In the genomic region with DNA sequence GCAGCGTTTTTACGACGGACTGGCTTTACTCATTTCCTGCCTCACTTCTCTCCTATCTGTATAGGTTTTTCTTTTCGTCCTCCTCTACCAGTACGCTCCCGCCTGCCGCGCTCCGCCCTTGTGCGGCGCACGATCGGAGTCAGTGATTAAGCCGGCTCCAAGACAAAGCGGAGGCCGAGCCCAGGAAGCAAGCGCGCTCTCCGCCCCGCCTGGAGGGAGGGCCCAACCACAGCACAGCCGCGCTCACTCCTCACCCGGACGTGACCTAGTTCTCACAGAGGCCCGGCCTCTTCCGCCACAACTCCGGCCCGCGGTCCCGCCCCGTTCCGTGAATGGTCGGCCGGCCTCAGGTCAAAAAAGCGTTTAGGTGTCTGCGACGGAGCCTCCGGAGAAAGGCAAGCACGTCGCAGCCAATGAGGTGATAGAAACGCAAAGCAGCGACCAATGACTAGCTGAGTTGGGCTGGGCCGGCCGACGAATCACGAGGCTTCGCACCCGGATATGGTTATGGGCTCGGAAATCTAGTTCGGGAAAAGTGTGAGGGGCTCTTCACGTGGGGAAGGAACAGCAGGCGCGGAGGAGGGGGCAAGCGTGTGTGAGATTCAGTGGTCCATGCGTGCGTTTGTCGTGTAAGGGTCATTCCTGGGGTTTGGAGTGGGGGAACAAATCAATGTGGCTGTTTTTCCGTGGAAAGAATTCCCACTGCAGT, we compare ENCODE assay signal across 1 cellular context.
TF ChIP-seq lines count a peak whose summit lies in the region.

TSS of gene METTL13 (plus strand) at position 494 of the 709 bp plus-strand sequence. CDS start 308 bp downstream, outside the sequence.

TF ChIP-seq in HepG2, 621 proteins besides CTCF, POLR2A, EP300 and RAD21 (continued from another document and continues in another):
- TF ChIP-seq, protein P1, sequence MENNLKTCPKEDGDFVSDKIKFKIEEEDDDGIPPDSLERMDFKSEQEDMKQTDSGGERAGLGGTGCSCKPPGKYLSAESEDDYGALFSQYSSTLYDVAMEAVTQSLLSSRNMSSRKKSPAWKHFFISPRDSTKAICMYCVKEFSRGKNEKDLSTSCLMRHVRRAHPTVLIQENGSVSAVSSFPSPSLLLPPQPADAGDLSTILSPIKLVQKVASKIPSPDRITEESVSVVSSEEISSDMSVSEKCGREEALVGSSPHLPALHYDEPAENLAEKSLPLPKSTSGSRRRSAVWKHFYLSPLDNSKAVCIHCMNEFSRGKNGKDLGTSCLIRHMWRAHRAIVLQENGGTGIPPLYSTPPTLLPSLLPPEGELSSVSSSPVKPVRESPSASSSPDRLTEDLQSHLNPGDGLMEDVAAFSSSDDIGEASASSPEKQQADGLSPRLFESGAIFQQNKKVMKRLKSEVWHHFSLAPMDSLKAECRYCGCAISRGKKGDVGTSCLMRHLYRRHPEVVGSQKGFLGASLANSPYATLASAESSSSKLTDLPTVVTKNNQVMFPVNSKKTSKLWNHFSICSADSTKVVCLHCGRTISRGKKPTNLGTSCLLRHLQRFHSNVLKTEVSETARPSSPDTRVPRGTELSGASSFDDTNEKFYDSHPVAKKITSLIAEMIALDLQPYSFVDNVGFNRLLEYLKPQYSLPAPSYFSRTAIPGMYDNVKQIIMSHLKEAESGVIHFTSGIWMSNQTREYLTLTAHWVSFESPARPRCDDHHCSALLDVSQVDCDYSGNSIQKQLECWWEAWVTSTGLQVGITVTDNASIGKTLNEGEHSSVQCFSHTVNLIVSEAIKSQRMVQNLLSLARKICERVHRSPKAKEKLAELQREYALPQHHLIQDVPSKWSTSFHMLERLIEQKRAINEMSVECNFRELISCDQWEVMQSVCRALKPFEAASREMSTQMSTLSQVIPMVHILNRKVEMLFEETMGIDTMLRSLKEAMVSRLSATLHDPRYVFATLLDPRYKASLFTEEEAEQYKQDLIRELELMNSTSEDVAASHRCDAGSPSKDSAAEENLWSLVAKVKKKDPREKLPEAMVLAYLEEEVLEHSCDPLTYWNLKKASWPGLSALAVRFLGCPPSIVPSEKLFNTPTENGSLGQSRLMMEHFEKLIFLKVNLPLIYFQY (CRISPR knock-in tag; IDR thresholded peaks at IDR 0.05; ENCODE audit: borderline replicate concordance), result no peak
- no peak for TF ChIP-seq JDP2 (CRISPR knock-in tag; IDR thresholded peaks at IDR 0.05; ENCODE audit: borderline replicate concordance)
- no peak for TF ChIP-seq ZNF841 (CRISPR knock-in tag; IDR thresholded peaks at IDR 0.05; ENCODE audit: borderline replicate concordance)
- no peak for TF ChIP-seq PBX2 (CRISPR knock-in tag; IDR thresholded peaks at IDR 0.05)
- peak; percentile 86 for TF ChIP-seq HNRNPLL (IDR thresholded peaks at IDR 0.05; ENCODE audit: low read depth, low read length, poor library complexity, severe bottlenecking)
- TF ChIP-seq, protein P2, sequence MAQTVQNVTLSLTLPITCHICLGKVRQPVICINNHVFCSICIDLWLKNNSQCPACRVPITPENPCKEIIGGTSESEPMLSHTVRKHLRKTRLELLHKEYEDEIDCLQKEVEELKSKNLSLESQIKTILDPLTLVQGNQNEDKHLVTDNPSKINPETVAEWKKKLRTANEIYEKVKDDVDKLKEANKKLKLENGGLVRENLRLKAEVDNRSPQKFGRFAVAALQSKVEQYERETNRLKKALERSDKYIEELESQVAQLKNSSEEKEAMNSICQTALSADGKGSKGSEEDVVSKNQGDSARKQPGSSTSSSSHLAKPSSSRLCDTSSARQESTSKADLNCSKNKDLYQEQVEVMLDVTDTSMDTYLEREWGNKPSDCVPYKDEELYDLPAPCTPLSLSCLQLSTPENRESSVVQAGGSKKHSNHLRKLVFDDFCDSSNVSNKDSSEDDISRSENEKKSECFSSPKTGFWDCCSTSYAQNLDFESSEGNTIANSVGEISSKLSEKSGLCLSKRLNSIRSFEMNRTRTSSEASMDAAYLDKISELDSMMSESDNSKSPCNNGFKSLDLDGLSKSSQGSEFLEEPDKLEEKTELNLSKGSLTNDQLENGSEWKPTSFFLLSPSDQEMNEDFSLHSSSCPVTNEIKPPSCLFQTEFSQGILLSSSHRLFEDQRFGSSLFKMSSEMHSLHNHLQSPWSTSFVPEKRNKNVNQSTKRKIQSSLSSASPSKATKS (CRISPR knock-in tag; IDR thresholded peaks at IDR 0.05), result no peak
- no peak for TF ChIP-seq KAT2B (IDR thresholded peaks at IDR 0.05; ENCODE audit: borderline replicate concordance, low read depth, low read length)
- no peak for TF ChIP-seq SRY (CRISPR knock-in tag; IDR thresholded peaks at IDR 0.05)
- TF ChIP-seq JUND (CRISPR knock-in tag; IDR thresholded peaks at IDR 0.05), result no peak
- peak; percentile 99 for TF ChIP-seq POGZ (CRISPR knock-in tag; IDR thresholded peaks at IDR 0.05)
- no peak for TF ChIP-seq E2F2 (CRISPR knock-in tag; IDR thresholded peaks at IDR 0.05; ENCODE audit: borderline replicate concordance)
- no peak for TF ChIP-seq ZNF576 (CRISPR knock-in tag; IDR thresholded peaks at IDR 0.05)
- peak; percentile 96 for TF ChIP-seq KAT8 (CRISPR knock-in tag; IDR thresholded peaks at IDR 0.05)
- no peak; the same call in 1 of the 2 replicates for TF ChIP-seq ZNF274 (CRISPR knock-in tag; IDR thresholded peaks at IDR 0.05)
- no peak for TF ChIP-seq FIP1L1 (IDR thresholded peaks at IDR 0.05; ENCODE audit: borderline replicate concordance, insufficient read depth, low read depth, low read length)
- no peak for TF ChIP-seq ZNF367 (CRISPR knock-in tag; IDR thresholded peaks at IDR 0.05; ENCODE audit: borderline replicate concordance)
- no peak for TF ChIP-seq ZNF432 (CRISPR knock-in tag; IDR thresholded peaks at IDR 0.05; ENCODE audit: borderline replicate concordance)
- 0 out of 2 replicates have a peak, but pooled peaks have one; percentile 24 for TF ChIP-seq MEIS1 (CRISPR knock-in tag; IDR thresholded peaks at IDR 0.05; ENCODE audit: borderline replicate concordance)
- TF ChIP-seq RFX5 (IDR thresholded peaks at IDR 0.05; ENCODE audit: low read depth, low read length), result peak; percentile 79
- TF ChIP-seq CEBPB (IDR thresholded peaks at IDR 0.05; ENCODE audit: borderline replicate concordance, low read depth, low read length), result no peak
- no peak for TF ChIP-seq ZSCAN31 (CRISPR knock-in tag; IDR thresholded peaks at IDR 0.05; ENCODE audit: low read depth)
- TF ChIP-seq, protein P3, sequence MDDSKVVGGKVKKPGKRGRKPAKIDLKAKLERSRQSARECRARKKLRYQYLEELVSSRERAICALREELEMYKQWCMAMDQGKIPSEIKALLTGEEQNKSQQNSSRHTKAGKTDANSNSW (CRISPR knock-in tag; IDR thresholded peaks at IDR 0.05; ENCODE audit: borderline replicate concordance), result no peak
- 0 out of 2 replicates have a peak, but pooled peaks have one; percentile 49 for TF ChIP-seq CBFB (CRISPR knock-in tag; IDR thresholded peaks at IDR 0.05)
- no peak for TF ChIP-seq ZBTB8A (CRISPR knock-in tag; IDR thresholded peaks at IDR 0.05; ENCODE audit: borderline replicate concordance, low read depth)
- TF ChIP-seq CREB1 (IDR thresholded peaks at IDR 0.05), result peak; percentile 92
- peak; percentile 97 for TF ChIP-seq CREB1 (CRISPR knock-in tag; IDR thresholded peaks at IDR 0.05)
- peak; percentile 90; the same call in 1 of the 2 replicates for TF ChIP-seq THAP9 (CRISPR knock-in tag; IDR thresholded peaks at IDR 0.05; ENCODE audit: borderline replicate concordance)
- TF ChIP-seq TBL1XR1 (IDR thresholded peaks at IDR 0.05; ENCODE audit: borderline replicate concordance, low read length, partially characterized antibody), result peak; percentile 75
- no peak for TF ChIP-seq HDAC6 (IDR thresholded peaks at IDR 0.05; ENCODE audit: low read depth, low read length)
- TF ChIP-seq ZSCAN5A (CRISPR knock-in tag; IDR thresholded peaks at IDR 0.05; ENCODE audit: borderline replicate concordance), result no peak
- peak; percentile 83 for TF ChIP-seq RBFOX2 (IDR thresholded peaks at IDR 0.05; ENCODE audit: low read depth, low read length)
- TF ChIP-seq, protein P4, sequence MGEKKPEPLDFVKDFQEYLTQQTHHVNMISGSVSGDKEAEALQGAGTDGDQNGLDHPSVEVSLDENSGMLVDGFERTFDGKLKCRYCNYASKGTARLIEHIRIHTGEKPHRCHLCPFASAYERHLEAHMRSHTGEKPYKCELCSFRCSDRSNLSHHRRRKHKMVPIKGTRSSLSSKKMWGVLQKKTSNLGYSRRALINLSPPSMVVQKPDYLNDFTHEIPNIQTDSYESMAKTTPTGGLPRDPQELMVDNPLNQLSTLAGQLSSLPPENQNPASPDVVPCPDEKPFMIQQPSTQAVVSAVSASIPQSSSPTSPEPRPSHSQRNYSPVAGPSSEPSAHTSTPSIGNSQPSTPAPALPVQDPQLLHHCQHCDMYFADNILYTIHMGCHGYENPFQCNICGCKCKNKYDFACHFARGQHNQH (CRISPR knock-in tag; IDR thresholded peaks at IDR 0.05), result peak; percentile 59; the same call in 1 of the 2 replicates
- TF ChIP-seq, protein P5, sequence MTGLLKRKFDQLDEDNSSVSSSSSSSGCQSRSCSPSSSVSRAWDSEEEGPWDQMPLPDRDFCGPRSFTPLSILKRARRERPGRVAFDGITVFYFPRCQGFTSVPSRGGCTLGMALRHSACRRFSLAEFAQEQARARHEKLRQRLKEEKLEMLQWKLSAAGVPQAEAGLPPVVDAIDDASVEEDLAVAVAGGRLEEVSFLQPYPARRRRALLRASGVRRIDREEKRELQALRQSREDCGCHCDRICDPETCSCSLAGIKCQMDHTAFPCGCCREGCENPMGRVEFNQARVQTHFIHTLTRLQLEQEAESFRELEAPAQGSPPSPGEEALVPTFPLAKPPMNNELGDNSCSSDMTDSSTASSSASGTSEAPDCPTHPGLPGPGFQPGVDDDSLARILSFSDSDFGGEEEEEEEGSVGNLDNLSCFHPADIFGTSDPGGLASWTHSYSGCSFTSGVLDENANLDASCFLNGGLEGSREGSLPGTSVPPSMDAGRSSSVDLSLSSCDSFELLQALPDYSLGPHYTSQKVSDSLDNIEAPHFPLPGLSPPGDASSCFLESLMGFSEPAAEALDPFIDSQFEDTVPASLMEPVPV (CRISPR knock-in tag; IDR thresholded peaks at IDR 0.05), result 0 out of 2 replicates have a peak, but pooled peaks have one; percentile 23
- TF ChIP-seq, protein P6, sequence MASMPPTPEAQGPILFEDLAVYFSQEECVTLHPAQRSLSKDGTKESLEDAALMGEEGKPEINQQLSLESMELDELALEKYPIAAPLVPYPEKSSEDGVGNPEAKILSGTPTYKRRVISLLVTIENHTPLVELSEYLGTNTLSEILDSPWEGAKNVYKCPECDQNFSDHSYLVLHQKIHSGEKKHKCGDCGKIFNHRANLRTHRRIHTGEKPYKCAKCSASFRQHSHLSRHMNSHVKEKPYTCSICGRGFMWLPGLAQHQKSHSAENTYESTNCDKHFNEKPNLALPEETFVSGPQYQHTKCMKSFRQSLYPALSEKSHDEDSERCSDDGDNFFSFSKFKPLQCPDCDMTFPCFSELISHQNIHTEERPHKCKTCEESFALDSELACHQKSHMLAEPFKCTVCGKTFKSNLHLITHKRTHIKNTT (CRISPR knock-in tag; IDR thresholded peaks at IDR 0.05), result no peak
- no peak for TF ChIP-seq ZNF264 (CRISPR knock-in tag; IDR thresholded peaks at IDR 0.05)
- peak; percentile 81 for TF ChIP-seq PHF8 (CRISPR knock-in tag; IDR thresholded peaks at IDR 0.05)
- no peak; the same call in 1 of the 2 replicates for TF ChIP-seq ZNF792 (CRISPR knock-in tag; IDR thresholded peaks at IDR 0.05)
- peak; percentile 22; the same call in 1 of the 2 replicates for TF ChIP-seq ZNF644 (CRISPR knock-in tag; IDR thresholded peaks at IDR 0.05; ENCODE audit: low read depth)
- TF ChIP-seq MTF1 (CRISPR knock-in tag; IDR thresholded peaks at IDR 0.05), result no peak
- TF ChIP-seq GTF2F1 (IDR thresholded peaks at IDR 0.05; ENCODE audit: low read length), result no peak
- TF ChIP-seq KLF6 (CRISPR knock-in tag; IDR thresholded peaks at IDR 0.05), result 0 out of 2 replicates have a peak, but pooled peaks have one; percentile 37
